29 cellular contexts compared by ENCODE assay signal in genomic region chr22:43439368-43440102, GRCh38. TPM values are rescaled to one million over a fixed set of nuclear protein-coding genes. Genes with fewer than 3 reads are reported as not detected.
"Had no signal": no experiment of that assay in that cellular context is flagged by ENCODE, and none has a peak within 500 bp of the region (broad histone marks: within the 10 kb centered on the region; RNA-seq: fewer than 3 reads in every experiment).

No MANE protein-coding gene starts in this region.

- ATAC-seq: gastroesophageal sphincter; left lung; stimulated activated naive CD8-positive, alpha-beta T cell treated with anti-CD3 and anti-CD28 coated beads, Interleukin-15, Interleukin-2, amounts not matched to agents 100 U/mL and 50 U/mL, for 24 hours had no signal

- H3K9me3 Mint-ChIP-seq: nephron had no signal

- H3K27ac Mint-ChIP-seq: activated naive CD8-positive, alpha-beta T cell; nephron had no signal

- H3K4me1 ChIP-seq: gastroesophageal sphincter, left lung, parathyroid adenoma, right atrium auricular region, testis, transverse colon had no signal

- DNase-seq: activated CD4-positive, alpha-beta T cell treated with anti-CD3 and anti-CD28 coated beads for 4 hours; activated CD4-positive, alpha-beta T cell treated with anti-CD3 and anti-CD28 coated beads, Interleukin-2, amount 50 U/mL, for 48 hours; activated CD8-positive, alpha-beta memory T cell treated with anti-CD3 and anti-CD28 coated beads for 24 hours; activated effector memory CD4-positive, alpha-beta T cell treated with Interleukin-2 at 50 U/mL for 16 hours; activated naive CD4-positive, alpha-beta T cell treated with Interleukin-2 at 50 U/mL for 16 hours; anterior cingulate cortex; cerebellar nuclear complex; cortex of kidney; kidney glomerular epithelial cell; left lung; nucleus accumbens; stimulated activated CD4-positive, alpha-beta T cell treated with anti-CD3 and anti-CD28 coated beads, Interleukin-4, amount 100 ng/mL, for 1 hour; stimulated activated naive CD8-positive, alpha-beta T cell treated with anti-CD3 and anti-CD28 coated beads, Interleukin-15, Interleukin-2, amounts not matched to agents 100 U/mL and 50 U/mL, for 24 hours; T-helper 9 cell; testis; transverse colon had no signal

- H3K27ac ChIP-seq: gastroesophageal sphincter, left lung, parathyroid adenoma, right atrium auricular region, testis, transverse colon had no signal

- H3K27me3 ChIP-seq: right atrium auricular region, testis had no signal

- H3K36me3 ChIP-seq: gastroesophageal sphincter, left lung, right atrium auricular region, transverse colon had no signal

- H3K4me1 Mint-ChIP-seq: nephron had no signal

- H3K4me3 ChIP-seq: gastroesophageal sphincter, left lung, right atrium auricular region, testis, transverse colon had no signal

- H3K9ac ChIP-seq: parathyroid adenoma had no signal

- FAIRE-seq: endothelial cell of umbilical vein, TTC549, urothelium cell line had no signal

- H2AFZ ChIP-seq: parathyroid adenoma had no signal

- H3K36me3 Mint-ChIP-seq: activated naive CD8-positive, alpha-beta T cell had no signal

- H3K9me3 ChIP-seq: gastroesophageal sphincter, left lung, right atrium auricular region, testis, transverse colon had no signal

- H3K79me2 ChIP-seq: parathyroid adenoma had no signal

- H3K4me3 Mint-ChIP-seq: activated naive CD8-positive, alpha-beta T cell; nephron had no signal

RNA-seq across cellular contexts. Expression of gene MPPED1, which starts 27.7 kb away (rescaled TPM):
- total RNA-seq: endothelial cell of umbilical vein; fibroblast of lung; fibroblast of villous mesenchyme; left lung; mucosa of gallbladder; pulmonary artery endothelial cell; right atrium auricular region; T-helper 1 cell treated with Interleukin-12 subunit alpha and Interleukin-12 subunit beta and Interleukin-4 antibody, amounts not matched to agents 30 ng/mL and 1 ng/mL, for 36 hours; transverse colon had no signal
- polyA plus RNA-seq: endothelial cell of umbilical vein, fibroblast of lung had no signal
